Comparison of ENCODE assay signal across 15 cellular contexts in genomic region chr3:17974206-17974841, GRCh38.
DNase-seq lines count a peak whose midpoint lies in the region; ATAC-seq and TF ChIP-seq lines count a peak whose summit lies in the region.
"Had no signal": no experiment of that assay in that cellular context is flagged by ENCODE, and none has a peak within 500 bp of the region (broad histone marks: within the 10 kb centered on the region; RNA-seq: fewer than 3 reads in every experiment).

No MANE protein-coding gene starts in this region.

- H3K36me3 ChIP-seq in Caco-2 (ENCODE audit: control insufficient read depth, insufficient read depth, low read length) (no peaks in the 10 kb centered on the region), Loucy (ENCODE audit: insufficient read depth, low read length) (no peaks in the 10 kb centered on the region), left lung (no peaks in the 10 kb centered on the region)
- H3K36me3 ChIP-seq: sigmoid colon had no signal

- no peak overlapping the region for H2AFZ ChIP-seq in Loucy (ENCODE audit: low read length)

- H3K4me3 ChIP-seq in Caco-2 (ENCODE audit: low read depth, low read length) = no peak overlapping the region
- H3K4me3 ChIP-seq in Loucy (ENCODE audit: low read length, poor library complexity, severe bottlenecking) = no peak overlapping the region
- no peak overlapping the region for H3K4me3 ChIP-seq in astrocyte of the cerebellum (ENCODE audit: low read depth, low read length)
- no peak overlapping the region for H3K4me3 ChIP-seq in left lung
- H3K4me3 ChIP-seq: sigmoid colon had no signal

- ATAC-seq in left lung (peak; percentile 31), esophagus mucosa (no peak), HG03342 (IDR thresholded peaks at IDR 0.05; ENCODE audit: unreplicated experiment) (no peak)
- ATAC-seq: natural killer cell had no signal

- H3K9ac ChIP-seq in Loucy (ENCODE audit: low read depth, low read length, poor library complexity, severe bottlenecking) = peak overlapping the region; percentile 4

- no peak overlapping the region for H3K4me2 ChIP-seq in Loucy (ENCODE audit: low read depth, low read length, poor library complexity, severe bottlenecking)

- H3K4me1 ChIP-seq in Caco-2 = peaks cover 30% of the 10 kb centered on the region
- H3K4me1 ChIP-seq in Loucy (ENCODE audit: insufficient read depth, low read length, poor library complexity, severe bottlenecking) = peaks cover 65% of the 10 kb centered on the region
- no peaks in the 10 kb centered on the region for H3K4me1 ChIP-seq in left lung

- in situ Hi-C loops in astrocyte of the cerebellum (cut with HindIII; ENCODE audit: low sequenced_read_pairs) = no loop called here

- no peaks in the 10 kb centered on the region for H3K9me2 ChIP-seq in Loucy (replicated peaks; ENCODE audit: low read depth, low read length)

- no peak overlapping the region for H3K27ac Mint-ChIP-seq in Caco-2 (ENCODE audit: unreplicated experiment)
- H3K27ac Mint-ChIP-seq: activated naive CD4-positive, alpha-beta T cell treated with anti-CD3 and anti-CD28 coated beads for 36 hours; natural killer cell had no signal

- H3K9me3 ChIP-seq in Caco-2 (no peaks in the 10 kb centered on the region), Loucy (ENCODE audit: insufficient read depth, low read depth, low read length) (no peaks in the 10 kb centered on the region), left lung (no peaks in the 10 kb centered on the region)
- H3K9me3 ChIP-seq: sigmoid colon had no signal

- no peaks in the 10 kb centered on the region for H3K9me3 Mint-ChIP-seq in Caco-2 (ENCODE audit: unreplicated experiment)
- H3K9me3 Mint-ChIP-seq: activated naive CD4-positive, alpha-beta T cell treated with anti-CD3 and anti-CD28 coated beads for 36 hours; CD4-positive, alpha-beta memory T cell; natural killer cell had no signal

- DNase-seq in Caco-2 = peak in 1 of 2 experiments; percentile 9
- DNase-seq in astrocyte of the cerebellum (ENCODE audit: low read depth) = no peak
- no peak for DNase-seq in left lung
- DNase-seq in activated CD4-positive, CD25-positive, alpha-beta regulatory T cell treated with anti-CD3 and anti-CD28 coated beads, Interleukin-2, amount 50 U/mL, for 72 hours = no peak
- no peak for DNase-seq in NCI-H510A treated with DMSO at 0.1 percent for 48 hours (lab: John Stamatoyannopoulos, UW)
- DNase-seq: activated naive CD4-positive, alpha-beta T cell treated with anti-CD3 and anti-CD28 coated beads for 36 hours; CD4-positive, alpha-beta memory T cell; natural killer cell; NCI-H446 treated with DMSO at 0.1 percent for 48 hours; SIG-M5; sigmoid colon; stimulated activated naive CD4-positive, alpha-beta T cell treated with Interleukin-2 at 50 U/mL for 16 hours had no signal

- POLR2A ChIA-PET in Caco-2 (lab: Charles Lee) = no interaction called here

- H3K36me3 Mint-ChIP-seq in Caco-2 (ENCODE audit: insufficient read depth, unreplicated experiment) = no peaks in the 10 kb centered on the region
- H3K36me3 Mint-ChIP-seq: CD4-positive, alpha-beta memory T cell; natural killer cell had no signal

- no peaks in the 10 kb centered on the region for H3K27me3 Mint-ChIP-seq in Caco-2 (ENCODE audit: insufficient read depth, unreplicated experiment)

- no peaks in the 10 kb centered on the region for H3F3A ChIP-seq in Loucy (ENCODE audit: low read depth)

- intact Hi-C loops in Caco-2 (cut with micrococcal nuclease; ENCODE audit: unreplicated experiment) (loop anchor here (5.0 to 10.0 kb wide), 2 partner anchors 232 to 410 kb away; partner anchors contain the start of gene TBC1D5), left lung (cut with DNase I) (no loop called here)

- peaks cover 24% of the 10 kb centered on the region for H3K4me1 Mint-ChIP-seq in Caco-2 (ENCODE audit: low read depth, unreplicated experiment)
- H3K4me1 Mint-ChIP-seq: CD4-positive, alpha-beta memory T cell had no signal

- TF ChIP-seq CTCF in Caco-2 (IDR thresholded peaks at IDR 0.05; ENCODE audit: insufficient read depth in 1 of 2, low read depth in 1 of 2, low read length in 1 of 2, severe bottlenecking in 1 of 2, unreplicated experiment in 1 of 2) = peak; percentile 27 to 36
- peak; percentile 61 for TF ChIP-seq CTCF in Loucy (conservative IDR thresholded peaks at IDR 0.05; ENCODE audit: low read length)
- TF ChIP-seq CTCF in astrocyte of the cerebellum (IDR thresholded peaks at IDR 0.05; ENCODE audit: low read depth, low read length, missing control alignments) = peak; percentile 31
- TF ChIP-seq CTCF in left lung (IDR thresholded peaks at IDR 0.05) = no peak

- CTCF ChIA-PET in Caco-2 (lab: Charles Lee) = interaction anchor here (0.6 to 1.6 kb wide), 4 partner anchors 80 to 446 kb away, joined by 3 to 4 read pairs (median 4); no protein-coding TSS in a partner anchor

- H3K79me2 ChIP-seq in Loucy (ENCODE audit: insufficient read depth, low read length) = peaks cover under 1% of the 10 kb centered on the region; the same call in 1 of the 2 replicates

- H3K27me3 ChIP-seq in Caco-2 (replicated peaks; ENCODE audit: control insufficient read depth, insufficient read depth, low read length) (no peaks in the 10 kb centered on the region), Loucy (ENCODE audit: insufficient read depth, low read length, poor library complexity, severe bottlenecking) (no peaks in the 10 kb centered on the region), left lung (no peaks in the 10 kb centered on the region)
- H3K27me3 ChIP-seq: sigmoid colon had no signal

- peak overlapping the region; percentile 52 for H3K4me3 Mint-ChIP-seq in Caco-2 (ENCODE audit: unreplicated experiment)
- H3K4me3 Mint-ChIP-seq: activated naive CD4-positive, alpha-beta T cell treated with anti-CD3 and anti-CD28 coated beads for 36 hours; CD4-positive, alpha-beta memory T cell; natural killer cell had no signal

- BruUV-seq in Caco-2 (replicated peaks; lab: Mats Ljungman, UMichigan) = no TSS peak

- no peaks in the 10 kb centered on the region for H4K20me1 ChIP-seq in Loucy (ENCODE audit: insufficient read depth, low read length, poor library complexity, severe bottlenecking)

- no peak overlapping the region for H3K27ac ChIP-seq in left lung

Comparison
In these comparisons a context has a peak if more than half of its experiments do, and no peak if none do; other contexts are left out.
1. CTCF ChIP-seq: peak in Caco-2 (2 of 2), Loucy (single experiment) and astrocyte of the cerebellum (single experiment); none in left lung (0 of 2).